ENCODE assay signal across 1 cellular context in the genomic region with DNA sequence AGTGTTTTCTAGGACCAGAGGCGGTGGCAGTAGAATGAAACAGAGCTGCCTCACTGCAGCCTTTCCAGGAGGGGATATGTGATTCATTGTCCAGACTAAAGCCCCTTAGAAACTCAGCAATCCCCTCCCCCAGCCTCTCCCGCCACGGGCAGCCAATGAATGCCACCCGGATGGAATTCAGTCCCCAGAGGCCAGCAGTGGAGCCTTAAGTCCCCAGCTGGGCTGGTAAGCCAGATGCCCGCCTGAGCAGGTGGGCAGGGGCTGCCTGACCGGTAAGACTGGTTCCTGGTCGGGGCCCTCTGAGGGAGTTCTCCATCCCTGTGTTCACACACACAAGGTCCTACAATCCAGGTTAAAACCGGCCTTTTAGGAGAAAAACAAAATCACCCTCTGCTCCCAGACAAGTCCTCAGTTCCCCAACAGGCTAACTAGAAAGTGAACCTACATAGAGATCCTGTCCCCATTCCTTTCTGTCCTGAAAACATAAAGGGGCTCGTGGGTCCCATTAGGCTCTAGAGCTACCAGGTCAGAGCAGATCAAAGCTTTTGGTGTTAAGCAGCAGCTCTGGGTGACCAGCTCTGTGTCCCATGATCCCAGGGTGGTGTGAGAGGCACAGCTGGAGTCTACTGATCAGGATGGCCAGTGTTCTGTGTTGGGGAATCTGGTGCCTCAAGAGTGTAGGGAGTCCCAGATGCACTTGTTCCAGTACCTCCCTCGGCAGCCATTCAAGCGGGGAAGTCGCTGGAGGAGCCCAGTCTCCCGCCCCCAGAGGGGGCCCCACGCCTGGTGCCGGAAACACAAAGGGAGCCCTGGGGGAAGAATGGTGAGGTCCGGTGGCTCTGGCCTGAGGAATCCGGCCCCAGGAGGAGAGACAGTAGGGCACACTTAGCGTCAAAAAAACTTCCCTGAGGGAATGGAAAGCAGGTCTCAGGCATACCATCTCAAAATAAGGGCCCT.
TF ChIP-seq lines count a peak whose summit lies in the region.

No MANE protein-coding gene starts in this region.

TF ChIP-seq in HepG2, 621 proteins besides CTCF, POLR2A, EP300 and RAD21 (continued from another document and continues in another):
- TF ChIP-seq MAZ (IDR thresholded peaks at IDR 0.05; ENCODE audit: borderline replicate concordance, low read depth, low read length) (0 out of 2 replicates have a peak, but pooled peaks have one; percentile 13), MAZ (CRISPR knock-in tag; IDR thresholded peaks at IDR 0.05; ENCODE audit: low read depth) (0 out of 2 replicates have a peak, but pooled peaks have one; percentile 29), CEBPB (IDR thresholded peaks at IDR 0.05; ENCODE audit: borderline replicate concordance, low read depth, low read length) (no peak), ARID5B (CRISPR knock-in tag; IDR thresholded peaks at IDR 0.05) (no peak), SALL1 (CRISPR knock-in tag; IDR thresholded peaks at IDR 0.05) (no peak), ATF3 (CRISPR knock-in tag; IDR thresholded peaks at IDR 0.05) (no peak), NR2C2 (CRISPR knock-in tag; IDR thresholded peaks at IDR 0.05; ENCODE audit: borderline replicate concordance) (no peak), ZNF367 (CRISPR knock-in tag; IDR thresholded peaks at IDR 0.05; ENCODE audit: borderline replicate concordance) (no peak), YEATS2 (CRISPR knock-in tag; IDR thresholded peaks at IDR 0.05; ENCODE audit: borderline replicate concordance) (0 out of 2 replicates have a peak, but pooled peaks have one; percentile 23), ZNF724P (CRISPR knock-in tag; IDR thresholded peaks at IDR 0.05; ENCODE audit: borderline replicate concordance) (no peak), MBNL3 (CRISPR knock-in tag; conservative IDR thresholded peaks at IDR 0.05) (no peak), POLR2AphosphoS5 (IDR thresholded peaks at IDR 0.05; ENCODE audit: low read depth, low read length) (0 out of 2 replicates have a peak, but pooled peaks have one; percentile 17), ZNF564 (CRISPR knock-in tag; IDR thresholded peaks at IDR 0.05) (no peak), ZNF597 (CRISPR knock-in tag; IDR thresholded peaks at IDR 0.05) (no peak), ZSCAN9 (CRISPR knock-in tag; IDR thresholded peaks at IDR 0.05; ENCODE audit: borderline replicate concordance) (0 out of 2 replicates have a peak, but pooled peaks have one; percentile 32), HOXD1 (CRISPR knock-in tag; IDR thresholded peaks at IDR 0.05) (no peak), ELF3 (CRISPR knock-in tag; IDR thresholded peaks at IDR 0.05) (0 out of 2 replicates have a peak, but pooled peaks have one; percentile 35), ZFP37 (CRISPR knock-in tag; IDR thresholded peaks at IDR 0.05; ENCODE audit: borderline replicate concordance) (0 out of 2 replicates have a peak, but pooled peaks have one; percentile 34), KDM4B (CRISPR knock-in tag; IDR thresholded peaks at IDR 0.05) (no peak), SOX13 (IDR thresholded peaks at IDR 0.05) (no peak), SOX13 (CRISPR knock-in tag; conservative IDR thresholded peaks at IDR 0.05 in 1 of 2, IDR thresholded peaks at IDR 0.05 in 1 of 2) (peak in 1 of 2 experiments; percentile 40; a peak in 1 of 4 replicates), ARNT2 (CRISPR knock-in tag; IDR thresholded peaks at IDR 0.05; ENCODE audit: low read depth) (no peak), ZKSCAN8 (CRISPR knock-in tag; IDR thresholded peaks at IDR 0.05; ENCODE audit: borderline replicate concordance) (no peak), ISL2 (CRISPR knock-in tag; IDR thresholded peaks at IDR 0.05) (0 out of 2 replicates have a peak, but pooled peaks have one; percentile 35), ZFP36L1 (CRISPR knock-in tag; IDR thresholded peaks at IDR 0.05) (no peak), SP2 (CRISPR knock-in tag; IDR thresholded peaks at IDR 0.05) (no peak), ZNF816 (CRISPR knock-in tag; IDR thresholded peaks at IDR 0.05; ENCODE audit: borderline replicate concordance) (no peak), PRDM10 (CRISPR knock-in tag; IDR thresholded peaks at IDR 0.05; ENCODE audit: low read depth) (peak; percentile 94), HINFP (CRISPR knock-in tag; IDR thresholded peaks at IDR 0.05; ENCODE audit: low read depth) (no peak), HDAC2 (CRISPR knock-in tag; IDR thresholded peaks at IDR 0.05) (no peak), ZNF263 (CRISPR knock-in tag; IDR thresholded peaks at IDR 0.05) (no peak), SOX6 (IDR thresholded peaks at IDR 0.05) (no peak), SOX6 (CRISPR knock-in tag; IDR thresholded peaks at IDR 0.05) (peak; percentile 42), MZF1 (CRISPR knock-in tag; IDR thresholded peaks at IDR 0.05; ENCODE audit: borderline replicate concordance) (no peak), GABPA (IDR thresholded peaks at IDR 0.05; ENCODE audit: low read depth, low read length) (no peak), GABPA (CRISPR knock-in tag; IDR thresholded peaks at IDR 0.05; ENCODE audit: low read depth) (peak; percentile 49; the same call in 1 of the 2 replicates), SIX1 (CRISPR knock-in tag; IDR thresholded peaks at IDR 0.05; ENCODE audit: borderline replicate concordance) (0 out of 2 replicates have a peak, but pooled peaks have one; percentile 17), RCOR2 (CRISPR knock-in tag; IDR thresholded peaks at IDR 0.05) (no peak), ZNF788 (CRISPR knock-in tag; IDR thresholded peaks at IDR 0.05; ENCODE audit: borderline replicate concordance) (no peak), CBX2 (IDR thresholded peaks at IDR 0.05; ENCODE audit: low read depth, low read length) (no peak), CBX2 (CRISPR knock-in tag; IDR thresholded peaks at IDR 0.05; ENCODE audit: low read depth) (no peak)
- TF ChIP-seq, protein P1, sequence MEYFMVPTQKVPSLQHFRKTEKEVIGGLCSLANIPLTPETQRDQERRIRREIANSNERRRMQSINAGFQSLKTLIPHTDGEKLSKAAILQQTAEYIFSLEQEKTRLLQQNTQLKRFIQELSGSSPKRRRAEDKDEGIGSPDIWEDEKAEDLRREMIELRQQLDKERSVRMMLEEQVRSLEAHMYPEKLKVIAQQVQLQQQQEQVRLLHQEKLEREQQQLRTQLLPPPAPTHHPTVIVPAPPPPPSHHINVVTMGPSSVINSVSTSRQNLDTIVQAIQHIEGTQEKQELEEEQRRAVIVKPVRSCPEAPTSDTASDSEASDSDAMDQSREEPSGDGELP (IDR thresholded peaks at IDR 0.05; ENCODE audit: borderline replicate concordance, low read depth): peak; percentile 35; the same call in 1 of the 2 replicates
- TF ChIP-seq, protein P2, sequence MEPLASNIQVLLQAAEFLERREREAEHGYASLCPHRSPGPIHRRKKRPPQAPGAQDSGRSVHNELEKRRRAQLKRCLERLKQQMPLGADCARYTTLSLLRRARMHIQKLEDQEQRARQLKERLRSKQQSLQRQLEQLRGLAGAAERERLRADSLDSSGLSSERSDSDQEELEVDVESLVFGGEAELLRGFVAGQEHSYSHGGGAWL (CRISPR knock-in tag; IDR thresholded peaks at IDR 0.05): no peak
- TF ChIP-seq, protein P3, sequence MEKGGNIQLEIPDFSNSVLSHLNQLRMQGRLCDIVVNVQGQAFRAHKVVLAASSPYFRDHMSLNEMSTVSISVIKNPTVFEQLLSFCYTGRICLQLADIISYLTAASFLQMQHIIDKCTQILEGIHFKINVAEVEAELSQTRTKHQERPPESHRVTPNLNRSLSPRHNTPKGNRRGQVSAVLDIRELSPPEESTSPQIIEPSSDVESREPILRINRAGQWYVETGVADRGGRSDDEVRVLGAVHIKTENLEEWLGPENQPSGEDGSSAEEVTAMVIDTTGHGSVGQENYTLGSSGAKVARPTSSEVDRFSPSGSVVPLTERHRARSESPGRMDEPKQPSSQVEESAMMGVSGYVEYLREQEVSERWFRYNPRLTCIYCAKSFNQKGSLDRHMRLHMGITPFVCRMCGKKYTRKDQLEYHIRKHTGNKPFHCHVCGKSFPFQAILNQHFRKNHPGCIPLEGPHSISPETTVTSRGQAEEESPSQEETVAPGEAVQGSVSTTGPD (CRISPR knock-in tag; IDR thresholded peaks at IDR 0.05): no peak
- TF ChIP-seq, protein P4, sequence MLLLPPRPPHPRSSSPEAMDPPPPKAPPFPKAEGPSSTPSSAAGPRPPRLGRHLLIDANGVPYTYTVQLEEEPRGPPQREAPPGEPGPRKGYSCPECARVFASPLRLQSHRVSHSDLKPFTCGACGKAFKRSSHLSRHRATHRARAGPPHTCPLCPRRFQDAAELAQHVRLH (CRISPR knock-in tag; IDR thresholded peaks at IDR 0.05; ENCODE audit: borderline replicate concordance, low read depth): no peak
- TF ChIP-seq, protein P5, sequence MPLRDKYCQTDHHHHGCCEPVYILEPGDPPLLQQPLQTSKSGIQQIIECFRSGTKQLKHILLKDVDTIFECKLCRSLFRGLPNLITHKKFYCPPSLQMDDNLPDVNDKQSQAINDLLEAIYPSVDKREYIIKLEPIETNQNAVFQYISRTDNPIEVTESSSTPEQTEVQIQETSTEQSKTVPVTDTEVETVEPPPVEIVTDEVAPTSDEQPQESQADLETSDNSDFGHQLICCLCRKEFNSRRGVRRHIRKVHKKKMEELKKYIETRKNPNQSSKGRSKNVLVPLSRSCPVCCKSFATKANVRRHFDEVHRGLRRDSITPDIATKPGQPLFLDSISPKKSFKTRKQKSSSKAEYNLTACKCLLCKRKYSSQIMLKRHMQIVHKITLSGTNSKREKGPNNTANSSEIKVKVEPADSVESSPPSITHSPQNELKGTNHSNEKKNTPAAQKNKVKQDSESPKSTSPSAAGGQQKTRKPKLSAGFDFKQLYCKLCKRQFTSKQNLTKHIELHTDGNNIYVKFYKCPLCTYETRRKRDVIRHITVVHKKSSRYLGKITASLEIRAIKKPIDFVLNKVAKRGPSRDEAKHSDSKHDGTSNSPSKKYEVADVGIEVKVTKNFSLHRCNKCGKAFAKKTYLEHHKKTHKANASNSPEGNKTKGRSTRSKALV (CRISPR knock-in tag; IDR thresholded peaks at IDR 0.05): no peak
